27 cellular contexts compared by ENCODE assay signal in the genomic region with DNA sequence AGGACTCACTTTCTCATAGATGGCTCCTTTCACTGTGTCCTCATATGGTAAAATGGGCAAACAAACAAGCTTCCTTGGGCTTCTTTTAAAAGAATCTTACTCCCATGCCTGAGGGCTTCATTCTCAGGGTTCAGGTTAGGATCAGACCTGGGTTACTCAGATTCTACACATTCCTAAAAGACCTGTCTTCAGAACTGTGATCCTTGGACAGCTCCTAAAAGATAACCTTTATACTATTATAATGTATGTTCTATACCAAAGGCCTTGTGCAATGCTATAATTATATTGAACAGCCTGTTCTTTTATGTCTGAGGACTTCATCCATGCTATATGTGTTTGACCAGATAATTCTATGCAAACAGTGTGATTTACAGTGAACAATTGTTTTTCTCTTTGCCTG.
"Had no signal": no experiment of that assay in that cellular context is flagged by ENCODE, and none has a peak within 500 bp of the region (broad histone marks: within the 10 kb centered on the region; RNA-seq: fewer than 3 reads in every experiment).

No MANE protein-coding gene starts in this region.

- H3K9me3 ChIP-seq: left ventricle myocardium inferior, ovary, prostate gland, suprapubic skin, thoracic aorta, tibial artery, upper lobe of right lung had no signal

- H3K4me3 ChIP-seq: left ventricle myocardium inferior, lung, mucosa of descending colon, ovary, prostate gland, skin epidermis, suprapubic skin, thoracic aorta, tibial artery, upper lobe of right lung had no signal

- H3K9me3 Mint-ChIP-seq: natural killer cell treated with Interleukin-12 subunit alpha and Interleukin-12 subunit beta and Interleukin-15 and Interleukin-18, amount 100 ng/mL, for 72 hours had no signal

- H3K4me1 Mint-ChIP-seq: naive thymus-derived CD4-positive, alpha-beta T cell had no signal

- DNase-seq: hypothalamus; islet precursor cell; left ventricle myocardium inferior; midbrain; mucosa of descending colon; naive thymus-derived CD4-positive, alpha-beta T cell; ovary; posterior cingulate gyrus; retina; right cardiac atrium; stimulated activated CD4-positive, alpha-beta T cell treated with anti-CD3 and anti-CD28 coated beads, Interleukin-12 subunit alpha, Interleukin-12 subunit beta, amount 100 ng/mL, for 4 hours; stimulated activated CD4-positive, alpha-beta T cell treated with anti-CD3 and anti-CD28 coated beads, Interleukin-15, amount 100 ng/mL, for 24 hours; stimulated activated CD4-positive, alpha-beta T cell treated with anti-CD3 and anti-CD28 coated beads, Interleukin-2, amount 100 ng/mL, for 24 hours; stimulated activated CD4-positive, alpha-beta T cell treated with anti-CD3 and anti-CD28 coated beads, Interleukin-4, amount 100 ng/mL, for 1 hour; stimulated activated naive CD4-positive, alpha-beta T cell; tibial artery; trophoblast cell; upper lobe of right lung had no signal

- H3K27me3 ChIP-seq: ovary, suprapubic skin, tibial artery, upper lobe of right lung had no signal

- H3K27ac Mint-ChIP-seq: naive thymus-derived CD4-positive, alpha-beta T cell; natural killer cell treated with Interleukin-12 subunit alpha and Interleukin-12 subunit beta and Interleukin-15 and Interleukin-18, amount 100 ng/mL, for 72 hours; stimulated activated naive CD8-positive, alpha-beta T cell treated with anti-CD3 and anti-CD28 coated beads, Interleukin-15, Interleukin-2, amounts not matched to agents 100 ng/mL and 50 ng/mL, for 24 hours had no signal

- FAIRE-seq: urothelium cell line had no signal

- H3K36me3 ChIP-seq: left ventricle myocardium inferior, ovary, prostate gland, suprapubic skin, thoracic aorta, tibial artery, upper lobe of right lung had no signal

- H3K36me3 Mint-ChIP-seq: naive thymus-derived CD4-positive, alpha-beta T cell; natural killer cell treated with Interleukin-12 subunit alpha and Interleukin-12 subunit beta and Interleukin-15 and Interleukin-18, amount 100 ng/mL, for 72 hours had no signal

- ATAC-seq: mucosa of descending colon; naive thymus-derived CD4-positive, alpha-beta T cell; natural killer cell treated with Interleukin-12 subunit alpha and Interleukin-12 subunit beta and Interleukin-15 and Interleukin-18, amount 100 ng/mL, for 72 hours; right cardiac atrium; sciatic nerve; upper lobe of right lung had no signal

- H3K27me3 Mint-ChIP-seq: naive thymus-derived CD4-positive, alpha-beta T cell; natural killer cell treated with Interleukin-12 subunit alpha and Interleukin-12 subunit beta and Interleukin-15 and Interleukin-18, amount 100 ng/mL, for 72 hours; stimulated activated naive CD8-positive, alpha-beta T cell treated with anti-CD3 and anti-CD28 coated beads, Interleukin-15, Interleukin-2, amounts not matched to agents 100 ng/mL and 50 ng/mL, for 24 hours had no signal

- H3K4me3 Mint-ChIP-seq: naive thymus-derived CD4-positive, alpha-beta T cell; natural killer cell treated with Interleukin-12 subunit alpha and Interleukin-12 subunit beta and Interleukin-15 and Interleukin-18, amount 100 ng/mL, for 72 hours; stimulated activated naive CD8-positive, alpha-beta T cell treated with anti-CD3 and anti-CD28 coated beads, Interleukin-15, Interleukin-2, amounts not matched to agents 100 ng/mL and 50 ng/mL, for 24 hours had no signal

- H3K4me1 ChIP-seq: left ventricle myocardium inferior, prostate gland, suprapubic skin, tibial artery, upper lobe of right lung had no signal

- H3K27ac ChIP-seq: left ventricle myocardium inferior, ovary, prostate gland, skin epidermis, suprapubic skin, thoracic aorta, tibial artery, upper lobe of right lung had no signal
